1 cellular context compared by ENCODE assay signal in genomic region chr18:32618501-32618985, GRCh38.
TF ChIP-seq lines count a peak whose summit lies in the region.

No MANE protein-coding gene starts in this region.

TF ChIP-seq in GM23338, 12 proteins besides CTCF, POLR2A, EP300 and RAD21 (continued from another document):
- TF ChIP-seq ZNF462 (CRISPR knock-in tag; IDR thresholded peaks at IDR 0.05) (no peak), STAT1 (IDR thresholded peaks at IDR 0.05; ENCODE audit: unreplicated experiment) (no peak), JUNB (IDR thresholded peaks at IDR 0.05; ENCODE audit: unreplicated experiment) (no peak), NANOG (IDR thresholded peaks at IDR 0.05; ENCODE audit: borderline replicate concordance) (no peak)
TF ChIP-seq in GM23338: peak in this region for 0.
